7 cellular contexts compared by ENCODE assay signal in the genomic region with DNA sequence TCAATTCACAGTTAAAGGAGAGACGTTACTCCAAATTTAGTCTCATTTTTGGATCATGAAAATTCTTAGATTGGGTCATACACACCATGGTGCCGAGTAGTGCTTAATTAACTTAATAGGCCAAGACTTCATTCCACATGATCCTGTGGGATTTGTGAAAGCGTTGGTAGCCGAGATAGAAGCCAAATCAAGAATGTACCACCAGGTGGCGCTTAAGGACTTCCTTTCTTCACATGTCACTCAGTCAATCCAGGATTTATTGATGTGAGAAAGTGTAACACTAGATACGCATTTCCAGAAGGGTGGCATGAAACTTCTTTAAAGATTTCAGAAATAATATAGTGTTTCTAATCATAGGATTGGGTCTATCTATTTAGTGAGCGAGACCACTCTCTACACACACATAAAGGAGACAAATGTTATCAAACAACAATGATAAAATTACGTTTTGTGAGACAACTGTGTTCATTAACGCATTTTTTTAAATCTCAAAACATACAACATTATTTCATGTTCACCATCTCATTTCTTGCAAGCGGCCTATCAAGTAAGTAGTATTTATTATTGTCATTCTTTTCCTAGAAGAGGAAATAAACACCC.
DNase-seq lines count a peak whose midpoint lies in the region; ATAC-seq, FAIRE-seq and TF ChIP-seq lines count a peak whose summit lies in the region.

No MANE protein-coding gene starts in this region.

- peak; percentile 79 for ATAC-seq in GM19351 (IDR thresholded peaks at IDR 0.05; ENCODE audit: unreplicated experiment)
- peak; percentile 72 for ATAC-seq in HG03565 (IDR thresholded peaks at IDR 0.05; ENCODE audit: unreplicated experiment)

- H3K27me3 ChIP-seq in DOHH2 (ENCODE audit: control insufficient read depth, low read length) (no peaks in the 10 kb centered on the region), breast epithelium (no peaks in the 10 kb centered on the region), liver (ENCODE audit: control insufficient read depth in 4 of 4, insufficient read depth in 4 of 4, low read length in 3 of 4) (peaks cover 0 to 8% (median 0%) of the 10 kb centered on the region in 4 donors)

- peak; percentile 53 for DNase-seq in NCI-H82 treated with DMSO at 0.1 percent for 48 hours (lab: John Stamatoyannopoulos, UW; ENCODE audit: unreplicated experiment)
- no peak for DNase-seq in breast epithelium (ENCODE audit: low spot score in 2 of 2)
- DNase-seq in urothelium cell line (ENCODE audit: low spot score): peak; percentile 36

- FAIRE-seq in urothelium cell line (lab: Jason Lieb, UNC): no peak

- TF ChIP-seq RAD21 in liver (IDR thresholded peaks at IDR 0.05): peak; percentile 75 to 84

- H3K4me1 ChIP-seq in DOHH2 (ENCODE audit: control insufficient read depth, low read length) (no peaks in the 10 kb centered on the region), breast epithelium (no peaks in the 10 kb centered on the region), liver (ENCODE audit: control insufficient read depth in 4 of 4, insufficient read depth in 4 of 4, low read length in 3 of 4) (no peaks in the 10 kb centered on the region)

- H3K79me2 ChIP-seq in DOHH2 (ENCODE audit: control insufficient read depth, low read length): no peaks in the 10 kb centered on the region

- 18% methylated on average over 10 of the region's 10 CpGs for WGBS in liver

- H3K36me3 ChIP-seq in DOHH2 (ENCODE audit: control insufficient read depth, low read length): no peaks in the 10 kb centered on the region
- H3K36me3 ChIP-seq in breast epithelium: no peaks in the 10 kb centered on the region
- H3K36me3 ChIP-seq in liver (ENCODE audit: control insufficient read depth in 4 of 4, insufficient read depth in 3 of 4, low read depth in 1 of 4, low read length in 3 of 4): no peaks in the 10 kb centered on the region

- H3K9me2 ChIP-seq in DOHH2 (replicated peaks; ENCODE audit: control insufficient read depth, low read length): no peaks in the 10 kb centered on the region

- H3F3A ChIP-seq in DOHH2 (ENCODE audit: control insufficient read depth, insufficient read depth): no peaks in the 10 kb centered on the region

- peak; percentile 75 for TF ChIP-seq CTCF in DOHH2 (IDR thresholded peaks at IDR 0.05; ENCODE audit: low read depth, low read length, poor library complexity, severe bottlenecking)
- peak; percentile 24 to 45 (median 32) for TF ChIP-seq CTCF in breast epithelium (IDR thresholded peaks at IDR 0.05)
- TF ChIP-seq CTCF in liver (IDR thresholded peaks at IDR 0.05; ENCODE audit: low read depth, low read length, missing input control): peak; percentile 48

- no peak for TF ChIP-seq POLR2A in breast epithelium (IDR thresholded peaks at IDR 0.05)

- H3K9me3 ChIP-seq in DOHH2 (ENCODE audit: control insufficient read depth, insufficient read depth, low read length) (no peaks in the 10 kb centered on the region), breast epithelium (no peaks in the 10 kb centered on the region), liver (ENCODE audit: control insufficient read depth in 4 of 4, low read length in 3 of 4) (no peaks in the 10 kb centered on the region)

- H3K27ac ChIP-seq in DOHH2 (ENCODE audit: low read depth, low read length): no peak overlapping the region
- no peak overlapping the region for H3K27ac ChIP-seq in breast epithelium
- H3K27ac ChIP-seq in liver (ENCODE audit: low read depth in 1 of 2, low read length in 2 of 2): no peak overlapping the region

- H3K4me3 ChIP-seq in DOHH2 (ENCODE audit: low read length) (no peak overlapping the region), breast epithelium (no peak overlapping the region), liver (ENCODE audit: low read depth in 1 of 3, low read length in 3 of 3) (no peak overlapping the region)

- no peak overlapping the region for H3K9ac ChIP-seq in liver (ENCODE audit: low read depth in 1 of 2, low read length in 2 of 2)

- H3K4me2 ChIP-seq in DOHH2 (ENCODE audit: low read length): no peak overlapping the region

- intact Hi-C loops in breast epithelium (cut with DNase I; ENCODE audit: low total_unique reads): no loop called here

- no peaks in the 10 kb centered on the region for H4K20me1 ChIP-seq in DOHH2 (ENCODE audit: control insufficient read depth, insufficient read depth, low read depth, low read length)

TF ChIP-seq in liver, 16 proteins besides CTCF, POLR2A, EP300 and RAD21:
- TF ChIP-seq FOXA2 (IDR thresholded peaks at IDR 0.05): no peak

Comparison
In these comparisons a context has a peak if more than half of its experiments do, and no peak if none do; other contexts are left out.
1. DNase-seq: peak in NCI-H82 treated with DMSO at 0.1 percent for 48 hours (single experiment) and urothelium cell line (single experiment); none in breast epithelium (0 of 2).
2. Peak in every context shown above with its lines, with median percentiles within 50 percentile points of each other: CTCF ChIP-seq.